Comparison of ENCODE assay signal across 1 cellular context in genomic region chr7:129187681-129188371, GRCh38.
TF ChIP-seq lines count a peak whose summit lies in the region.

No MANE protein-coding gene starts in this region.

TF ChIP-seq in endothelial cell of umbilical vein, 7 proteins besides CTCF, POLR2A, EP300 and RAD21:
- TF ChIP-seq MYC (IDR thresholded peaks at IDR 0.05; ENCODE audit: low read depth, low read length) (no peak), JUN (IDR thresholded peaks at IDR 0.05; ENCODE audit: borderline replicate concordance, insufficient read depth, insufficient read length, low read depth) (no peak), MAX (IDR thresholded peaks at IDR 0.05; ENCODE audit: insufficient read depth, insufficient read length) (no peak)
